23 cellular contexts compared by ENCODE assay signal in genomic region chr15:51327081-51327480, GRCh38. TPM values are rescaled to one million over a fixed set of nuclear protein-coding genes. Genes with fewer than 3 reads are reported as not detected.
DNase-seq lines count a peak whose midpoint lies in the region; TF ChIP-seq lines count a peak whose summit lies in the region.
"Had no signal": no experiment of that assay in that cellular context is flagged by ENCODE, and none has a peak within 500 bp of the region (broad histone marks: within the 10 kb centered on the region; RNA-seq: fewer than 3 reads in every experiment).

No MANE protein-coding gene starts in this region.

- in situ Hi-C loops in G401 (cut with HindIII; ENCODE audit: low sequenced_read_pairs), result no loop called here

- no peak overlapping the region for H3K4me3 ChIP-seq in coronary artery
- H3K4me3 ChIP-seq: A549; BLaER1 treated with 17β-estradiol and CSF1 and Interleukin-3, amounts not matched to agents 10 nM and 100 nM; GM12878; GM23338 had no signal

- TF ChIP-seq CTCF in coronary artery (IDR thresholded peaks at IDR 0.05), result no peak

- no peak overlapping the region for H3K27ac ChIP-seq in coronary artery
- H3K27ac ChIP-seq: A549; BLaER1 treated with 17β-estradiol and CSF1 and Interleukin-3, amounts not matched to agents 10 nM and 100 nM had no signal

- DNase-seq in NCI-H748 (lab: John Stamatoyannopoulos, UW; ENCODE audit: unreplicated experiment), result peak; percentile 8
- no peak for DNase-seq in NCI-H748 treated with DMSO at 0.1 percent for 48 hours (lab: John Stamatoyannopoulos, UW)
- DNase-seq in G401 (ENCODE audit: low spot score), result peak; percentile 91
- peak; percentile 96 for DNase-seq in NCI-H69 (lab: John Stamatoyannopoulos, UW)
- DNase-seq in coronary artery (ENCODE audit: low spot score), result peak; percentile 14
- no peak for DNase-seq in germinal center (ENCODE audit: low spot score)
- DNase-seq in DMS 273 (lab: John Stamatoyannopoulos, UW; ENCODE audit: unreplicated experiment), result no peak
- no peak for DNase-seq in medulla oblongata (ENCODE audit: extremely low spot score)
- DNase-seq: 8988T; ACHN; AML-193; BE2C; Calu3; CD4-positive, alpha-beta T cell; CD8-positive, alpha-beta memory T cell; DMS153; DND-41; GDM1; H9 had no signal

RNA-seq across cellular contexts. Expression of gene CYP19A1, which starts 11.3 kb away (rescaled TPM):
- total RNA-seq in G401 (2014; rRNA removed; shearing (Covaris generic)), result not detected in 2 replicates
- total RNA-seq: Calu3; CD4-positive, alpha-beta T cell; CD8-positive, alpha-beta memory T cell; GM23338; H9 had no signal

RNA-seq across cellular contexts. Expression of gene GLDN, which starts 14.4 kb away (rescaled TPM):
- total RNA-seq in G401 (2014; rRNA removed; shearing (Covaris generic)), result not detected in 2 replicates
- total RNA-seq: Calu3; CD4-positive, alpha-beta T cell; CD8-positive, alpha-beta memory T cell had no signal

Comparison
In these comparisons a context has a peak if more than half of its experiments do, and no peak if none do; other contexts are left out.
1. DNase-seq: peak in NCI-H748 (single experiment), G401 (single experiment), NCI-H69 (single experiment) and coronary artery (single experiment); none in NCI-H748 treated with DMSO at 0.1 percent for 48 hours (single experiment), germinal center (single experiment), DMS 273 (single experiment) and medulla oblongata (single experiment).